ENCODE assay signal across 8 cellular contexts in the genomic region with DNA sequence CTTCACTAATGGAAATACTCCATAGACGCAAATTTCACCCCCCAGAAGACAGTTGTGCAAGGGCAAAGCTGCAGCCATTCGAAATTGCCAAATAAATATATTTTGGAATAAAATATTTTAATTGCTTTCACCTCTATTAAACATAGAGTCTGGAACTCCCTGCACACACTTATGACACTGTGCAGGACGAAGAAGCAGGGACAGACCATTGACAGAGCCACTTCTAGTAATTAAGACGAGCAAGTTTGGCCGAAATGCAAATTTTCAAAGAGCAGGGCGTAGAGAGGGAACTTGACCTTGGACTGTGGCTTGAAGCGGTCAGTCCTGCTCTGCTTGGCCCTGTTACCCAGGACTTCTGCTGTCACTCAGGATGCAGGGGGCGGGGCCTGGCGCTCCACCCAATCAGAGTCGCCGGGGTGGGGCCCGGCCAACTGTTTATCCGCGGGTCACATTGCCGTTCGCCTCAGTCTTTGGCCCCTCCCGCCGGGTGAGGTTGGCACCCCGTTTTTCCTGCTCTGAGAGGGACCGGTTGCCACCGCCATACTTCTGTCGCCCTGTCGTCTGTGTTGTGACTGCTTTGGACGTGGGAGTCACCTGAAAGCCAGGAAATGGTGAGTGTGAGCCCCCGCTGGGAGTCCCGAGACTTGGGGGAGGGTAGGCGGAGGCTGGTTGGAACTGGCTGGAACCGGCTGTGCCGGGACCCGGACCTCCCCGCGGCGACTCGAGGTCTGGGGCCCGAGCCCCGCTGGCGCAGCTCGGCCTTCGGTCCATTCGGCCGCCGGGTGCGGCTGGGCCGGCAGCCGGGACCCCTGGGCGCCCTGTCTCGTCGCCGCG.
DNase-seq lines count a peak whose midpoint lies in the region; ATAC-seq lines count a peak whose summit lies in the region.

A gene (plus strand): TSS at position 466 of the 834 bp plus-strand sequence. CDS start 143 bp downstream, at position 609.

- peak within 1 kb of the TSS; percentile 31 for H3K27ac ChIP-seq in epithelial cell of prostate

- DNase-seq in GM04503 (ENCODE audit: low read depth) (peak; percentile 63), NCI-H774 (lab: John Stamatoyannopoulos, UW) (peak; percentile 73), activated T-cell treated with anti-CD3 and anti-CD28 coated beads for 48 hours (ENCODE audit: low read depth) (peak; percentile 77), epithelial cell of prostate (ENCODE audit: low read depth, low spot score) (peak; percentile 37), middle frontal gyrus (ENCODE audit: extremely low spot score, low spot score) (peak; percentile 85), NCI-H226 (no peak)
- peak; percentile 31 for DNase-seq in stimulated activated CD8-positive, alpha-beta memory T cell treated with anti-CD3 and anti-CD28 coated beads, Interleukin-15, amount 100 ng/mL, for 24 hours (ENCODE audit: low read depth)

- ATAC-seq in HG02763 (IDR thresholded peaks at IDR 0.05; ENCODE audit: unreplicated experiment) = peak; percentile 84
